Comparison of ENCODE assay signal across 8 cellular contexts in genomic region chr18:58051765-58052460, GRCh38. TPM values are rescaled to one million over a fixed set of nuclear protein-coding genes. Genes with fewer than 3 reads are reported as not detected.
DNase-seq lines count a peak whose midpoint lies in the region; ATAC-seq and TF ChIP-seq lines count a peak whose summit lies in the region.

No MANE protein-coding gene starts in this region.

- H3K27me3 ChIP-seq in dorsolateral prefrontal cortex = peaks cover 0 to 5% (median 0%) of the 10 kb centered on the region in 45 donors

- H3K36me3 Mint-ChIP-seq in stimulated activated effector memory CD8-positive, alpha-beta T cell treated with anti-CD3 and anti-CD28 coated beads, Interleukin-12 subunit alpha, Interleukin-12 subunit beta, amount 100 ng/mL, for 72 hours = no peaks in the 10 kb centered on the region

- DNase-seq in M059J (ENCODE audit: low read depth) = peak; percentile 50
- DNase-seq in dorsolateral prefrontal cortex = no peak
- no peak for DNase-seq in stimulated activated effector memory CD8-positive, alpha-beta T cell treated with anti-CD3 and anti-CD28 coated beads, Interleukin-12 subunit alpha, Interleukin-12 subunit beta, amount 100 ng/mL, for 72 hours (ENCODE audit: low spot score in 2 of 2)
- DNase-seq in mucosa of gallbladder (ENCODE audit: low spot score) = no peak
- no peak for DNase-seq in stimulated activated naive CD8-positive, alpha-beta T cell treated with anti-CD3 and anti-CD28 coated beads, Interleukin-15, amount 100 ng/mL, for 72 hours
- no peak for DNase-seq in activated CD4-positive, CD25-positive, alpha-beta regulatory T cell treated with anti-CD3 and anti-CD28 coated beads, Interleukin-2, amount 50 U/mL, for 72 hours

- H3K4me1 Mint-ChIP-seq in stimulated activated effector memory CD8-positive, alpha-beta T cell treated with anti-CD3 and anti-CD28 coated beads, Interleukin-12 subunit alpha, Interleukin-12 subunit beta, amount 100 ng/mL, for 72 hours = peaks cover 6% of the 10 kb centered on the region
- H3K4me1 Mint-ChIP-seq in stimulated activated naive CD8-positive, alpha-beta T cell treated with anti-CD3 and anti-CD28 coated beads, Interleukin-15, amount 100 ng/mL, for 72 hours = peaks cover 13% of the 10 kb centered on the region

- ATAC-seq in GM18517 (IDR thresholded peaks at IDR 0.05; ENCODE audit: unreplicated experiment) = peak; percentile 87
- ATAC-seq in stimulated activated effector memory CD8-positive, alpha-beta T cell treated with anti-CD3 and anti-CD28 coated beads, Interleukin-12 subunit alpha, Interleukin-12 subunit beta, amount 100 ng/mL, for 72 hours = peak; percentile 24
- ATAC-seq in stimulated activated naive CD8-positive, alpha-beta T cell treated with anti-CD3 and anti-CD28 coated beads, Interleukin-15, amount 100 ng/mL, for 72 hours = no peak

- H3K27ac ChIP-seq in 22Rv1 = no peak overlapping the region
- peak overlapping the region in 9 of 59 donors; percentile 1 to 32 (median 4) for H3K27ac ChIP-seq in dorsolateral prefrontal cortex

- intact Hi-C loops in dorsolateral prefrontal cortex (cut with DNase I) = no loop called here

- peak; percentile 58 for TF ChIP-seq CTCF in 22Rv1 (IDR thresholded peaks at IDR 0.05)
- peak in 52 of 56 donors; percentile 14 to 64 (median 42) for TF ChIP-seq CTCF in dorsolateral prefrontal cortex (IDR thresholded peaks at IDR 0.05 in 54 of 56, conservative IDR thresholded peaks at IDR 0.05 in 2 of 56; ENCODE audit: low read depth in 1 of 56, partially characterized antibody in 56 of 56)

- H3K4me3 Mint-ChIP-seq in stimulated activated effector memory CD8-positive, alpha-beta T cell treated with anti-CD3 and anti-CD28 coated beads, Interleukin-12 subunit alpha, Interleukin-12 subunit beta, amount 100 ng/mL, for 72 hours = no peak overlapping the region
- H3K4me3 Mint-ChIP-seq in stimulated activated naive CD8-positive, alpha-beta T cell treated with anti-CD3 and anti-CD28 coated beads, Interleukin-15, amount 100 ng/mL, for 72 hours = no peak overlapping the region

- H3K4me3 ChIP-seq in dorsolateral prefrontal cortex = no peak overlapping the region

- H3K9me3 Mint-ChIP-seq in stimulated activated effector memory CD8-positive, alpha-beta T cell treated with anti-CD3 and anti-CD28 coated beads, Interleukin-12 subunit alpha, Interleukin-12 subunit beta, amount 100 ng/mL, for 72 hours = no peaks in the 10 kb centered on the region
- no peaks in the 10 kb centered on the region for H3K9me3 Mint-ChIP-seq in stimulated activated naive CD8-positive, alpha-beta T cell treated with anti-CD3 and anti-CD28 coated beads, Interleukin-15, amount 100 ng/mL, for 72 hours

- no peak overlapping the region for H3K27ac Mint-ChIP-seq in stimulated activated effector memory CD8-positive, alpha-beta T cell treated with anti-CD3 and anti-CD28 coated beads, Interleukin-12 subunit alpha, Interleukin-12 subunit beta, amount 100 ng/mL, for 72 hours
- H3K27ac Mint-ChIP-seq in stimulated activated naive CD8-positive, alpha-beta T cell treated with anti-CD3 and anti-CD28 coated beads, Interleukin-15, amount 100 ng/mL, for 72 hours = no peak overlapping the region

- H3K27me3 Mint-ChIP-seq in stimulated activated naive CD8-positive, alpha-beta T cell treated with anti-CD3 and anti-CD28 coated beads, Interleukin-15, amount 100 ng/mL, for 72 hours = no peaks in the 10 kb centered on the region

RNA-seq across cellular contexts. Expression of gene NEDD4L, which starts 7.9 kb away (rescaled TPM):
- total RNA-seq in M059J (2014; rRNA removed; shearing (Covaris generic)) = 39.1 and 54.1 TPM in 2 replicates
- total RNA-seq in dorsolateral prefrontal cortex (100 to 1,000 TPM in 114 of 120 experiments, 10 to 100 TPM in 6; 54.4 to 214 (median 149) TPM), mucosa of gallbladder (99.5 TPM)
